ENCODE assay signal across 24 cellular contexts in the genomic region with DNA sequence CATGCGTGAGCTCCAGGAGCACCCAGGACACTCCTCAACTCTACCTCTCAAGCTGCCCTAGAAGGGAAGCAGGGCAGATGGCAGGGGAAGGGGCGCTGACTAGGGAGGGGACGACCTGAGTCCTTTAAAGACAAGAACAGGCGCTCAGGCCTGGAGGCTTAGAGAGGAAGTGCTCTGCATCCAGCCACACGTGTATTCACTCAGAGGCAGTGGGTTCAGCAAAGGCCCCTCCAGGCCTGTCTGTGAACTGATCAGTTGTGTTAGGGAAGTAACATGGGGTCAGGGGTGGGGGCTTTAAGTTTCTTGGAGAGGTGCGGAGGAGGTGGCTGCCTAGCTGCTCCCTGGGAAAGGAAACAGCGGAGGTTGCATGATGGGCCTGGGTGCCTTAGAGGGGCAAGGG. TPM values are rescaled to one million over a fixed set of nuclear protein-coding genes. Genes with fewer than 3 reads are reported as not detected.
"Had no signal": no experiment of that assay in that cellular context is flagged by ENCODE, and none has a peak within 500 bp of the region (broad histone marks: within the 10 kb centered on the region; RNA-seq: fewer than 3 reads in every experiment).

No MANE protein-coding gene starts in this region.

- H3K27ac Mint-ChIP-seq: activated CD8-positive, alpha-beta T cell treated with anti-CD3 and anti-CD28 coated beads for 36 hours; activated naive CD4-positive, alpha-beta T cell treated with anti-CD3 and anti-CD28 coated beads, Interleukin-2, amount 50 U/mL, for 72 hours; activated T-helper 17 cell treated with anti-CD3 and anti-CD28 coated beads, Interleukin-2, amount 50 U/mL, for 72 hours; effector memory CD8-positive, alpha-beta T cell; memory B cell; T-helper 17 cell had no signal

- H3K4me1 ChIP-seq: ascending aorta, esophagus muscularis mucosa had no signal

- H3K36me3 Mint-ChIP-seq: activated naive CD4-positive, alpha-beta T cell treated with anti-CD3 and anti-CD28 coated beads, Interleukin-2, amount 50 U/mL, for 72 hours; memory B cell had no signal

- H3K4me3 Mint-ChIP-seq: activated CD8-positive, alpha-beta T cell treated with anti-CD3 and anti-CD28 coated beads for 36 hours; activated T-helper 17 cell treated with anti-CD3 and anti-CD28 coated beads, Interleukin-2, amount 50 U/mL, for 72 hours; effector memory CD8-positive, alpha-beta T cell; memory B cell; T-helper 17 cell had no signal

- H3K27me3 ChIP-seq: ascending aorta, brain microvascular endothelial cell had no signal

- ATAC-seq: activated CD8-positive, alpha-beta T cell treated with anti-CD3 and anti-CD28 coated beads for 36 hours; activated naive CD4-positive, alpha-beta T cell treated with anti-CD3 and anti-CD28 coated beads, Interleukin-2, amount 50 U/mL, for 72 hours; activated T-helper 17 cell treated with anti-CD3 and anti-CD28 coated beads, Interleukin-2, amount 50 U/mL, for 72 hours; effector memory CD8-positive, alpha-beta T cell; T-helper 17 cell had no signal

- H3K9me3 Mint-ChIP-seq: activated CD8-positive, alpha-beta T cell treated with anti-CD3 and anti-CD28 coated beads for 36 hours; activated T-helper 17 cell treated with anti-CD3 and anti-CD28 coated beads, Interleukin-2, amount 50 U/mL, for 72 hours; effector memory CD8-positive, alpha-beta T cell had no signal

- H3K9me3 ChIP-seq: ascending aorta, esophagus muscularis mucosa, thoracic aorta had no signal

- H3K4me1 Mint-ChIP-seq: activated T-helper 17 cell treated with anti-CD3 and anti-CD28 coated beads, Interleukin-2, amount 50 U/mL, for 72 hours; T-helper 17 cell had no signal

- H3K36me3 ChIP-seq: ascending aorta, brain microvascular endothelial cell, esophagus muscularis mucosa, thoracic aorta had no signal

- H3K27me3 Mint-ChIP-seq: activated T-helper 17 cell treated with anti-CD3 and anti-CD28 coated beads, Interleukin-2, amount 50 U/mL, for 72 hours had no signal

- DNase-seq: activated CD4-positive, alpha-beta T cell treated with anti-CD3 and anti-CD28 coated beads for 48 hours; activated CD8-positive, alpha-beta T cell treated with anti-CD3 and anti-CD28 coated beads for 36 hours; activated T-cell treated with anti-CD3 and anti-CD28 coated beads, Interleukin-2, amount 50 U/mL, for 1 hour; brain microvascular endothelial cell; caudate nucleus; effector memory CD8-positive, alpha-beta T cell; hypothalamus; stimulated activated CD4-positive, alpha-beta T cell treated with anti-CD3 and anti-CD28 coated beads, Interleukin-4, amount 100 ng/mL, for 24 hours; stimulated activated naive CD4-positive, alpha-beta T cell treated with Interleukin-2 at 50 U/mL for 16 hours; SW 1271; T-helper 17 cell had no signal

- FAIRE-seq: frontal cortex had no signal

- H3K4me3 ChIP-seq: ascending aorta, esophagus muscularis mucosa, thoracic aorta had no signal

RNA-seq across cellular contexts. Expression of gene WNT3A, which starts 38.6 kb away (rescaled TPM):
- total RNA-seq: activated CD8-positive, alpha-beta T cell treated with anti-CD3 and anti-CD28 coated beads for 36 hours; activated T-helper 17 cell treated with anti-CD3 and anti-CD28 coated beads, Interleukin-2, amount 50 U/mL, for 72 hours; ascending aorta; dermis microvascular lymphatic vessel endothelial cell; esophagus muscularis mucosa; frontal cortex; liver; mononuclear cell; omental fat pad; posterior vena cava; renal cortical epithelial cell; T-helper 17 cell; thoracic aorta had no signal
- polyA plus RNA-seq: liver had no signal
